Comparison of ENCODE assay signal across 18 cellular contexts in the genomic region with DNA sequence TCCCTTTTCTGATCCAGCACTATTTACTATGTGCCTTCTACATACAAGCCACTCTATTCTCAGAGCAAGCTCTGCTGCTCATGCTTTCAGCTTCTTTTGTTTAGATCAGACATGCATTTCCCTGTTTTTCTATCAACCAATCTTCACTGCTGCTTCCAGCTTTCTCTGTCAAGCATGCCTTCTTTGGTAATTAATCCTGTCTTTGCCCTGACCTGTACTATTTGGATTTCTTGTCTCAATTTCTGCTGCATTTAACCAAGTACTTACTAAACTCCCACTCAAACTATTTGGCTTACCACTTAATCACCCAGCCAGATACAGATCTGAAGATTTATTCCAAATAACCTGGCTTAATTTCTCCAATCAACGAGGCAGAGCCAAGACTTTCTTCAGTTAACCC. TPM values are rescaled to one million over a fixed set of nuclear protein-coding genes. Genes with fewer than 3 reads are reported as not detected.
DNase-seq lines count a peak whose midpoint lies in the region; FAIRE-seq and TF ChIP-seq lines count a peak whose summit lies in the region.
"Had no signal": no experiment of that assay in that cellular context is flagged by ENCODE, and none has a peak within 500 bp of the region (broad histone marks: within the 10 kb centered on the region; RNA-seq: fewer than 3 reads in every experiment).

No MANE protein-coding gene starts in this region.

- H3K4me1 ChIP-seq in transverse colon (peaks cover 0 to 9% (median 3%) of the 10 kb centered on the region in 4 donors), kidney (ENCODE audit: control insufficient read depth in 1 of 2, insufficient read depth in 1 of 2, low read depth in 1 of 2, low read length in 2 of 2) (peaks cover 0 to 2% of the 10 kb centered on the region in 2 donors)

- no peak for TF ChIP-seq EP300 in transverse colon (IDR thresholded peaks at IDR 0.05; ENCODE audit: low read depth)

- DNase-seq in NOMO-1 treated with DMSO at 0.1 percent for 48 hours (lab: John Stamatoyannopoulos, UW; ENCODE audit: unreplicated experiment) (peak; percentile 7), NOMO-1 (lab: John Stamatoyannopoulos, UW; ENCODE audit: unreplicated experiment in 2 of 2) (no peak), bronchial epithelial cell (ENCODE audit: low read depth) (peak; percentile 71), left kidney (ENCODE audit: low read depth, low spot score) (peak; percentile 81), transverse colon (no peak), kidney (no peak), Ammon's horn (ENCODE audit: low spot score) (no peak)
- DNase-seq in stimulated activated CD4-positive, alpha-beta T cell treated with anti-CD3 and anti-CD28 coated beads, Interleukin-4, amount 100 ng/mL, for 4 hours, result no peak
- DNase-seq: 8988T; activated CD4-positive, alpha-beta T cell treated with anti-CD3 and anti-CD28 coated beads, Interleukin-2, amount 50 U/mL, for 4 hours; activated T-cell treated with anti-CD3 and anti-CD28 coated beads, Interleukin-2, amount 50 U/mL, for 72 hours; CD4-positive, alpha-beta T cell; cortex of kidney; MM.1S; mucosa of descending colon; NCI-H2081 treated with DMSO at 0.1 percent for 48 hours; T1000 had no signal

- H3K36me3 ChIP-seq in bronchial epithelial cell (ENCODE audit: control insufficient read depth, insufficient read depth, low read length) (peaks cover 6% of the 10 kb centered on the region), transverse colon (no peaks in the 10 kb centered on the region), kidney (ENCODE audit: control insufficient read depth in 1 of 2, insufficient read depth in 2 of 2, low read length in 2 of 2) (no peaks in the 10 kb centered on the region)

- no peak overlapping the region for H3K9ac ChIP-seq in kidney (ENCODE audit: low read length in 2 of 2)

- intact Hi-C loops in transverse colon (cut with DNase I; ENCODE audit: low total_unique reads), result no loop called here
- intact Hi-C loops in kidney (cut with DNase I), result no loop called here

- H3K4me3 ChIP-seq in bronchial epithelial cell (ENCODE audit: low read depth, low read length), result no peak overlapping the region
- H3K4me3 ChIP-seq in transverse colon, result no peak overlapping the region
- no peak overlapping the region for H3K4me3 ChIP-seq in kidney (ENCODE audit: low read length in 2 of 2)
- H3K4me3 ChIP-seq: GM12878, mucosa of descending colon had no signal

- no peak for TF ChIP-seq POLR2A in transverse colon (IDR thresholded peaks at IDR 0.05)

- no peak for TF ChIP-seq CTCF in bronchial epithelial cell (IDR thresholded peaks at IDR 0.05; ENCODE audit: insufficient read depth, low read length, severe bottlenecking)
- no peak for TF ChIP-seq CTCF in transverse colon (IDR thresholded peaks at IDR 0.05)
- TF ChIP-seq CTCF in kidney (IDR thresholded peaks at IDR 0.05; ENCODE audit: borderline replicate concordance, extremely low read depth, insufficient read depth), result no peak

- no peak for FAIRE-seq in bronchial epithelial cell (lab: Jason Lieb, UNC)
- FAIRE-seq in kidney (lab: Jason Lieb, UNC), result no peak
- FAIRE-seq: GM12878 had no signal

- 4 to 9% methylated on average over 1 of the region's 1 CpG for WGBS in transverse colon (ENCODE audit: low coverage in 1 of 2), 2 donors

- in situ Hi-C loops in transverse colon (cut with MboI; ENCODE audit: low pct_ligation_motif_present in 1 of 4, low pct_unique_long_range_greater_than_20kb in 1 of 4, low sequenced_read_pairs in 3 of 4), result no loop called here

- H3K9me3 ChIP-seq in transverse colon, result no peaks in the 10 kb centered on the region
- H3K9me3 ChIP-seq in kidney (ENCODE audit: control insufficient read depth in 1 of 2, low read length in 2 of 2), result no peaks in the 10 kb centered on the region
- H3K9me3 ChIP-seq: mucosa of descending colon had no signal

- no peaks in the 10 kb centered on the region for H3K27me3 ChIP-seq in bronchial epithelial cell (ENCODE audit: control insufficient read depth, insufficient read depth, low read length)
- no peaks in the 10 kb centered on the region for H3K27me3 ChIP-seq in transverse colon

- H3K27ac ChIP-seq in transverse colon (peak overlapping the region in 3 of 4 donors; percentile 41 to 50 (median 41)), kidney (ENCODE audit: low read depth in 2 of 2, low read length in 2 of 2) (no peak overlapping the region)

RNA-seq across cellular contexts. Expression of gene OSMR, which starts 25.4 kb away (rescaled TPM):
- total RNA-seq in bronchial epithelial cell (36.9 and 40.7 TPM in 2 replicates), transverse colon (10 to 100 TPM in 3 of 4 donors, 1 to 10 TPM in 1; 6.3 to 16.5 (median 11.7) TPM), kidney (118 TPM)
- polyA plus RNA-seq in kidney (ENCODE audit: insufficient read depth, low read depth, low replicate concordance), result 12.9 TPM
- total RNA-seq: CD4-positive, alpha-beta T cell had no signal

Comparison
In these comparisons a context has a peak if more than half of its experiments do, and no peak if none do; other contexts are left out.
1. DNase-seq: peak in NOMO-1 treated with DMSO at 0.1 percent for 48 hours (single experiment), bronchial epithelial cell (single experiment) and left kidney (single experiment); none in NOMO-1 (0 of 2), transverse colon (single experiment), stimulated activated CD4-positive, alpha-beta T cell treated with anti-CD3 and anti-CD28 coated beads, Interleukin-4, amount 100 ng/mL, for 4 hours (0 of 2), kidney (single experiment) and Ammon's horn (single experiment).
2. H3K27ac ChIP-seq: peak in transverse colon (3 of 4); none in kidney (0 of 2).